Comparison of ENCODE assay signal across 9 cellular contexts in genomic region chr4:17324431-17324830, GRCh38.
DNase-seq lines count a peak whose midpoint lies in the region; ATAC-seq and TF ChIP-seq lines count a peak whose summit lies in the region.
"Had no signal": no experiment of that assay in that cellular context is flagged by ENCODE, and none has a peak within 500 bp of the region (broad histone marks: within the 10 kb centered on the region; RNA-seq: fewer than 3 reads in every experiment).

No MANE protein-coding gene starts in this region.

- peak overlapping the region in 6 of 10 donors; percentile 17 to 59 (median 29) for H3K27ac Mint-ChIP-seq in naive thymus-derived CD8-positive, alpha-beta T cell
- H3K27ac Mint-ChIP-seq: B cell had no signal

- H3F3A ChIP-seq in MM.1S (ENCODE audit: insufficient read depth, low read length): no peaks in the 10 kb centered on the region

- no peak for TF ChIP-seq EP300 in tibial nerve (IDR thresholded peaks at IDR 0.05)

- 10% methylated on average over 11 of the region's 11 CpGs for WGBS in tibial nerve, 2 donors

- POLR2A ChIA-PET in naive thymus-derived CD8-positive, alpha-beta T cell (lab: Charles Lee): no interaction called here

- peaks cover 0 to 8% (median 4%) of the 10 kb centered on the region in 9 donors for H3K9me3 Mint-ChIP-seq in naive thymus-derived CD8-positive, alpha-beta T cell

- H3K79me2 ChIP-seq in MM.1S (ENCODE audit: low read length): no peaks in the 10 kb centered on the region

- TF ChIP-seq CTCF in MM.1S (IDR thresholded peaks at IDR 0.05; ENCODE audit: low read length) (peak; percentile 71), tibial nerve (IDR thresholded peaks at IDR 0.05) (peak; percentile 29 to 74 (median 58))

- no peaks in the 10 kb centered on the region for H3K27me3 ChIP-seq in MM.1S (replicated peaks; ENCODE audit: insufficient read depth, low read length)
- H3K27me3 ChIP-seq in endocrine pancreas (ENCODE audit: control insufficient read depth, insufficient read depth, low read length): no peaks in the 10 kb centered on the region
- no peaks in the 10 kb centered on the region for H3K27me3 ChIP-seq in tibial nerve

- no peak for TF ChIP-seq POLR2A in tibial nerve (IDR thresholded peaks at IDR 0.05)

- peak; percentile 56 to 63 for ATAC-seq in naive thymus-derived CD8-positive, alpha-beta T cell

- no peak overlapping the region for H3K27ac ChIP-seq in MM.1S (ENCODE audit: low read length)
- H3K27ac ChIP-seq in tibial nerve: no peak overlapping the region

- H3K4me1 ChIP-seq in MM.1S (ENCODE audit: low read length) (no peaks in the 10 kb centered on the region), endocrine pancreas (ENCODE audit: control insufficient read depth, insufficient read depth, low read length) (no peaks in the 10 kb centered on the region), tibial nerve (peaks cover 0 to 30% (median 0%) of the 10 kb centered on the region in 4 donors)

- H3K36me3 Mint-ChIP-seq in naive thymus-derived CD8-positive, alpha-beta T cell: peaks cover 0 to 10% (median 3%) of the 10 kb centered on the region in 3 donors

- no peaks in the 10 kb centered on the region for H3K36me3 ChIP-seq in MM.1S (replicated peaks; ENCODE audit: insufficient read depth, low read length)
- no peaks in the 10 kb centered on the region for H3K36me3 ChIP-seq in endocrine pancreas (ENCODE audit: control insufficient read depth, insufficient read depth, low read length)
- H3K36me3 ChIP-seq in tibial nerve: no peaks in the 10 kb centered on the region

- no peaks in the 10 kb centered on the region for H4K20me1 ChIP-seq in MM.1S (ENCODE audit: insufficient read depth, low read length)

- H3K9me3 ChIP-seq in MM.1S (replicated peaks; ENCODE audit: insufficient read depth, low read length) (no peaks in the 10 kb centered on the region), endocrine pancreas (ENCODE audit: control insufficient read depth, low read length) (no peaks in the 10 kb centered on the region), tibial nerve (no peaks in the 10 kb centered on the region)

- no peaks in the 10 kb centered on the region for H3K9me2 ChIP-seq in MM.1S (replicated peaks; ENCODE audit: insufficient read depth, low read length)

- H3K27me3 Mint-ChIP-seq in naive thymus-derived CD8-positive, alpha-beta T cell: peaks cover 0 to 5% (median 0%) of the 10 kb centered on the region in 5 donors

- H3K4me3 ChIP-seq in MM.1S (ENCODE audit: low read length) (no peak overlapping the region), endocrine pancreas (ENCODE audit: control insufficient read depth, insufficient read depth, low read length) (peak overlapping the region; percentile 19), tibial nerve (no peak overlapping the region)

- peak; percentile 69 for DNase-seq in DMS 273 (lab: John Stamatoyannopoulos, UW; ENCODE audit: unreplicated experiment)
- DNase-seq in DMS 273 treated with DMSO at 0.1 percent for 48 hours (lab: John Stamatoyannopoulos, UW): no peak
- DNase-seq in MM.1S: peak; percentile 63
- DNase-seq in activated CD4-positive, alpha-beta T cell treated with anti-CD3 and anti-CD28 coated beads, Interleukin-2, amount 50 U/mL, for 48 hours: peak; percentile 39 to 61
- DNase-seq in naive thymus-derived CD8-positive, alpha-beta T cell: peak in 8 of 10 donors; percentile 12 to 43 (median 32)
- DNase-seq in tibial nerve (ENCODE audit: low spot score in 2 of 2): peak; percentile 26 to 58
- no peak for DNase-seq in GOT3 (lab: John Stamatoyannopoulos, UW)

- peak overlapping the region; percentile 40; the same call in 1 of the 2 replicates for H3K4me2 ChIP-seq in MM.1S (ENCODE audit: low read depth, low read length)

- peak overlapping the region; percentile 40 to 77 (median 60) for H3K4me3 Mint-ChIP-seq in naive thymus-derived CD8-positive, alpha-beta T cell
- H3K4me3 Mint-ChIP-seq: B cell had no signal

- H2AFZ ChIP-seq in MM.1S (ENCODE audit: low read length): peak overlapping the region; percentile 26; the same call in 1 of the 2 replicates

- H3K9ac ChIP-seq in MM.1S (ENCODE audit: low read length) (no peak overlapping the region), endocrine pancreas (ENCODE audit: control insufficient read depth, insufficient read depth, low read length) (no peak overlapping the region)

- peaks cover 7 to 11% (median 8%) of the 10 kb centered on the region in 4 donors for H3K4me1 Mint-ChIP-seq in naive thymus-derived CD8-positive, alpha-beta T cell
- H3K4me1 Mint-ChIP-seq: B cell had no signal

Comparison
In these comparisons a context has a peak if more than half of its experiments do, and no peak if none do; other contexts are left out.
1. DNase-seq: peak in DMS 273 (single experiment), MM.1S (single experiment), activated CD4-positive, alpha-beta T cell treated with anti-CD3 and anti-CD28 coated beads, Interleukin-2, amount 50 U/mL, for 48 hours (2 of 2), naive thymus-derived CD8-positive, alpha-beta T cell (8 of 10) and tibial nerve (2 of 2); none in DMS 273 treated with DMSO at 0.1 percent for 48 hours (single experiment) and GOT3 (single experiment).